ENCODE assay signal across 1 cellular context in the genomic region with DNA sequence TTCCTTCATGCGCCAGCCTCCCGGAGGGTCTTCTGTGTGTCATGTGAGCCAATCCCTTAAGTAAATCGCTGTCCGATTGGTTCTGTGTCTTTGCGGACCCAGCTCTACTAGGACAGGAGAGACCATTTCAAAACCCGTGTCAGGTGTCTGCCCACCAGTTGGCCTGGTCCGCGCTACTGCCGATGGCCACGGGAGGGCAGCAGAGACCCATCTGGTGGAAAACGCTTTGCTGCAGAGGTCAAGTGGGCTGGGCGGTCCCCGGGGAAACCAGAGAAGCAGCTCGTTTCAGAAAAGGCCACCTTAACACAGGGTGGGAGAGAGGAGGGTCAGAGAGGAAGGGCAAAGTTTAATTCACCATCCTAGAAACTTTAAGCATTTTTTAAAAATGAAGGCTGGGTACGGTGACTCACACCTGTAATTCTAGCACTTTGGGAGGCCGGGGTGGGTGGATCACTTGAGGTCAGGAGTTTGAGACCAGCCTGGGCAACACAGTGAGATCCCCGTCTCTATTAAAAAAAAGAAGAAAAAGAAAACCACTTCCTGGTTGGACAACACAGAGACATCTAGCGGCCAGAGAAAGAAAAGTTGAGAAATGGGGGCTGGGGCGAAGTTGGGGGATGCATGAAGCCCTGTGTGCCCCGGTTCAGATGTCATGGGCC.
TF ChIP-seq lines count a peak whose summit lies in the region.

No MANE protein-coding gene starts in this region.

TF ChIP-seq in Ishikawa, 13 proteins besides CTCF, POLR2A, EP300 and RAD21 (continued from another document):
- TF ChIP-seq REST (IDR thresholded peaks at IDR 0.05; ENCODE audit: low read depth) (no peak), YY1 (IDR thresholded peaks at IDR 0.05; ENCODE audit: low read depth) (no peak), CEBPB (IDR thresholded peaks at IDR 0.05) (no peak), EGR1 (IDR thresholded peaks at IDR 0.05) (no peak)
